ENCODE assay signal across 8 cellular contexts in the genomic region with DNA sequence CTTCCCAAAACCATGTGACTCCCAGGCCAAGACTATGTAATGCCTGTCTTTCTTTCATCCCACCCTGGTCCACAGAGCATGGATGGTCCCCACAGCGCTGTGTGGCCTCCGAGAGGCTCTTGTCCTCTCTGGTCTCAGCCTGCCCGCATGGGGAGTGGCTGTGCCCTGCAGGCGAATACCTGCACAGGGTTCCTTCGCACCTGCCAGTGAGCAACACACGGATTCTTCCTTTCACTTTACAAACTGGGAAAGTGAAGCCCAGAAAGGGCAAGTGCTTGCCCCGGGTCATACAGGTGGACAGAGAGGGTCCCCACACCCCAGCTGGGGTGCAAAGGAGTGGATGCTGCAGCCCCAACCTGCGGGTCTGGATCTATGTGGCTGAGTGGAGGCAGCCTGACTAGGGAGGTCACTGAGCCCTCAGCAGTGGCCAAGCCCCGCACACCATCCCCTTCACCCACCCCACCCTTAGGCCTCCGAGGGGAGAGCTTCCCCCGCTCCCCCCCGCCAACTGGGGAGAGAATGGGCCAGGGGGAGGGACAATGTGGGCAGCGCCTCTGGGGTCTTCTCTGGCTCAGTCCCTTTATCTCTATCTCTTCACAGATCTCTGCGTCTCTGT. TPM values are rescaled to one million over a fixed set of nuclear protein-coding genes. Genes with fewer than 3 reads are reported as not detected.
DNase-seq lines count a peak whose midpoint lies in the region; ATAC-seq and TF ChIP-seq lines count a peak whose summit lies in the region.

No MANE protein-coding gene starts in this region.

- DNase-seq in fibroblast of the aortic adventitia (ENCODE audit: low read depth) (no peak), prostate gland (ENCODE audit: low spot score) (no peak), pons (ENCODE audit: low spot score) (no peak), SIG-M5 treated with dmso at 0.1 percent for 504 hours (lab: John Stamatoyannopoulos, UW; ENCODE audit: unreplicated experiment) (no peak), 8988T (no peak)

- intact Hi-C loops in prostate gland (cut with DNase I), result no loop called here

- H3K9me3 ChIP-seq in prostate gland, result no peaks in the 10 kb centered on the region

- no peaks in the 10 kb centered on the region for H3K27me3 ChIP-seq in prostate gland (replicated peaks; ENCODE audit: insufficient read depth)

- 26% methylated on average over 14 of the region's 14 CpGs for WGBS in prostate gland

- no peak for TF ChIP-seq CTCF in fibroblast of the aortic adventitia (IDR thresholded peaks at IDR 0.05; ENCODE audit: insufficient read depth, low read length)
- no peak for TF ChIP-seq CTCF in prostate gland (IDR thresholded peaks at IDR 0.05)

- peak overlapping the region; percentile 78 to 79 for H3K27ac ChIP-seq in prostate gland

- no peaks in the 10 kb centered on the region for H3K36me3 ChIP-seq in prostate gland

- TF ChIP-seq POLR2A in prostate gland (IDR thresholded peaks at IDR 0.05), result no peak

- peak overlapping the region; percentile 47 for H3K4me3 ChIP-seq in GM08714 (ENCODE audit: low read length)
- peak overlapping the region; percentile 69 for H3K4me3 ChIP-seq in fibroblast of the aortic adventitia (ENCODE audit: low read depth, low read length)
- peak overlapping the region; percentile 89 to 99 for H3K4me3 ChIP-seq in prostate gland

- ATAC-seq in SK-N-SH treated with all-trans-retinoic acid at 6 μM for 48 hours (peak; percentile 5; the same call in 1 of the 3 replicates), GM19463 (IDR thresholded peaks at IDR 0.05; ENCODE audit: unreplicated experiment) (no peak)

- peaks cover 6% of the 10 kb centered on the region for H3K4me1 ChIP-seq in prostate gland (replicated peaks)

TF ChIP-seq in SK-N-SH treated with all-trans-retinoic acid at 6 μM for 48 hours, 23 proteins besides CTCF, POLR2A, EP300 and RAD21:
- TF ChIP-seq PATZ1 (CRISPR knock-in tag; IDR thresholded peaks at IDR 0.05; ENCODE audit: borderline replicate concordance), result no peak
- TF ChIP-seq TCF4 (CRISPR knock-in tag; IDR thresholded peaks at IDR 0.05; ENCODE audit: borderline replicate concordance), result no peak
- TF ChIP-seq BACH2 (CRISPR knock-in tag; IDR thresholded peaks at IDR 0.05; ENCODE audit: borderline replicate concordance), result no peak
- no peak for TF ChIP-seq ZNF70 (CRISPR knock-in tag; IDR thresholded peaks at IDR 0.05)
- TF ChIP-seq, protein P1, sequence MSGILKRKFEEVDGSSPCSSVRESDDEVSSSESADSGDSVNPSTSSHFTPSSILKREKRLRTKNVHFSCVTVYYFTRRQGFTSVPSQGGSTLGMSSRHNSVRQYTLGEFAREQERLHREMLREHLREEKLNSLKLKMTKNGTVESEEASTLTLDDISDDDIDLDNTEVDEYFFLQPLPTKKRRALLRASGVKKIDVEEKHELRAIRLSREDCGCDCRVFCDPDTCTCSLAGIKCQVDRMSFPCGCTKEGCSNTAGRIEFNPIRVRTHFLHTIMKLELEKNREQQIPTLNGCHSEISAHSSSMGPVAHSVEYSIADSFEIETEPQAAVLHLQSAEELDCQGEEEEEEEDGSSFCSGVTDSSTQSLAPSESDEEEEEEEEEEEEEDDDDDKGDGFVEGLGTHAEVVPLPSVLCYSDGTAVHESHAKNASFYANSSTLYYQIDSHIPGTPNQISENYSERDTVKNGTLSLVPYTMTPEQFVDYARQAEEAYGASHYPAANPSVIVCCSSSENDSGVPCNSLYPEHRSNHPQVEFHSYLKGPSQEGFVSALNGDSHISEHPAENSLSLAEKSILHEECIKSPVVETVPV (CRISPR knock-in tag; IDR thresholded peaks at IDR 0.05), result no peak
- TF ChIP-seq ZC3H10 (CRISPR knock-in tag; IDR thresholded peaks at IDR 0.05), result no peak
- TF ChIP-seq ISL1 (CRISPR knock-in tag; IDR thresholded peaks at IDR 0.05), result no peak
- TF ChIP-seq ZFP3 (CRISPR knock-in tag; IDR thresholded peaks at IDR 0.05), result no peak
- no peak for TF ChIP-seq PPARA (CRISPR knock-in tag; IDR thresholded peaks at IDR 0.05; ENCODE audit: borderline replicate concordance)
- no peak for TF ChIP-seq ZNF8 (CRISPR knock-in tag; IDR thresholded peaks at IDR 0.05)
- TF ChIP-seq TSHZ2 (CRISPR knock-in tag; IDR thresholded peaks at IDR 0.05), result no peak
- TF ChIP-seq ZFP30 (CRISPR knock-in tag; IDR thresholded peaks at IDR 0.05), result no peak
- no peak for TF ChIP-seq SNAI2 (CRISPR knock-in tag; IDR thresholded peaks at IDR 0.05)
- TF ChIP-seq CREB5 (CRISPR knock-in tag; IDR thresholded peaks at IDR 0.05; ENCODE audit: low read depth), result no peak
- no peak for TF ChIP-seq TOX (CRISPR knock-in tag; IDR thresholded peaks at IDR 0.05; ENCODE audit: borderline replicate concordance)
- TF ChIP-seq ARNTL (CRISPR knock-in tag; IDR thresholded peaks at IDR 0.05; ENCODE audit: borderline replicate concordance, low read depth), result no peak

RNA-seq across cellular contexts. Expression of gene MARK4, which starts 0.7 kb away (rescaled TPM):
- total RNA-seq in fibroblast of the aortic adventitia (ENCODE audit: low replicate concordance) (9.8 and 17.1 TPM in 2 replicates), prostate gland (100 to 1,000 TPM in 1 of 2 donors, 10 to 100 TPM in 1; 24.3 to 120 TPM)

RNA-seq across cellular contexts. Expression of gene EXOC3L2, which starts 5.1 kb away (rescaled TPM):
- total RNA-seq in fibroblast of the aortic adventitia (ENCODE audit: low replicate concordance), result under 0.01 TPM in 1 of 2 replicates, not detected in the other
- 10 to 100 TPM in 1 of 2 donors, 1 to 10 TPM in 1; 5.8 to 27.0 TPM for total RNA-seq in prostate gland
